11 cellular contexts compared by ENCODE assay signal in genomic region chr11:76615950-76616349, GRCh38. TPM values are rescaled to one million over a fixed set of nuclear protein-coding genes. Genes with fewer than 3 reads are reported as not detected.
DNase-seq lines count a peak whose midpoint lies in the region; ATAC-seq and TF ChIP-seq lines count a peak whose summit lies in the region.
"Had no signal": no experiment of that assay in that cellular context is flagged by ENCODE, and none has a peak within 500 bp of the region (broad histone marks: within the 10 kb centered on the region; RNA-seq: fewer than 3 reads in every experiment).

No MANE protein-coding gene starts in this region.

- H2AFZ ChIP-seq in hepatocyte, result no peak overlapping the region

- H3K27ac ChIP-seq in brain microvascular endothelial cell, result peak overlapping the region; percentile 11
- H3K27ac ChIP-seq in hepatocyte, result peak overlapping the region; percentile 31
- H3K27ac ChIP-seq in stomach smooth muscle (ENCODE audit: low read length), result peak overlapping the region; percentile 41
- H3K27ac ChIP-seq: cardiac muscle cell had no signal

- no peaks in the 10 kb centered on the region for H3K27me3 ChIP-seq in brain microvascular endothelial cell (replicated peaks)
- H3K27me3 ChIP-seq in hepatocyte, result no peaks in the 10 kb centered on the region
- H3K27me3 ChIP-seq in stomach smooth muscle (ENCODE audit: control insufficient read depth in 1 of 2, insufficient read depth in 2 of 2, low read length in 2 of 2), result no peaks in the 10 kb centered on the region
- H3K27me3 ChIP-seq: cardiac muscle cell had no signal

- TF ChIP-seq CTCF in LNCaP clone FGC (IDR thresholded peaks at IDR 0.05; ENCODE audit: control insufficient read depth, extremely low read depth, insufficient read depth) (no peak), brain microvascular endothelial cell (IDR thresholded peaks at IDR 0.05; ENCODE audit: low read depth, low read length, missing control alignments) (no peak), hepatocyte (IDR thresholded peaks at IDR 0.05; ENCODE audit: poor library complexity) (no peak)

- H3K36me3 ChIP-seq in brain microvascular endothelial cell (replicated peaks), result no peaks in the 10 kb centered on the region
- H3K36me3 ChIP-seq in hepatocyte (replicated peaks; ENCODE audit: insufficient read depth, low read depth), result no peaks in the 10 kb centered on the region
- no peaks in the 10 kb centered on the region for H3K36me3 ChIP-seq in stomach smooth muscle (ENCODE audit: control insufficient read depth in 2 of 2, insufficient read depth in 2 of 2, low read length in 2 of 2)
- H3K36me3 ChIP-seq: cardiac muscle cell had no signal

- DNase-seq in LNCaP clone FGC (ENCODE audit: low read depth) (peak; percentile 8), brain microvascular endothelial cell (peak; percentile 53), hepatocyte (ENCODE audit: low spot score) (no peak), DMS153 treated with DMSO at 0.1 percent for 48 hours (lab: John Stamatoyannopoulos, UW; ENCODE audit: unreplicated experiment) (no peak)
- DNase-seq: activated CD4-positive, alpha-beta T cell treated with anti-CD3 and anti-CD28 coated beads, Interleukin-2, amount 50 U/mL, for 4 hours; immature natural killer cell had no signal

- no peaks in the 10 kb centered on the region for H4K20me1 ChIP-seq in hepatocyte (ENCODE audit: insufficient read depth, poor library complexity, severe bottlenecking)

- H3K4me2 ChIP-seq in hepatocyte, result no peak overlapping the region

- no peaks in the 10 kb centered on the region for H3K9me3 ChIP-seq in hepatocyte (ENCODE audit: low read depth)
- no peaks in the 10 kb centered on the region for H3K9me3 ChIP-seq in stomach smooth muscle (ENCODE audit: control insufficient read depth in 2 of 2, low read length in 2 of 2)

- H3K9ac ChIP-seq in stomach smooth muscle (ENCODE audit: low read length in 2 of 2), result no peak overlapping the region

- peaks cover 3% of the 10 kb centered on the region for H3K4me1 ChIP-seq in hepatocyte (ENCODE audit: insufficient read depth)
- H3K4me1 ChIP-seq in stomach smooth muscle (ENCODE audit: control insufficient read depth, insufficient read depth, low read length), result peaks cover 18% of the 10 kb centered on the region

- ATAC-seq in GM21529 (IDR thresholded peaks at IDR 0.05; ENCODE audit: unreplicated experiment) (no peak), HG02642 (IDR thresholded peaks at IDR 0.05; ENCODE audit: poor library complexity, unreplicated experiment) (no peak), HG02610 (IDR thresholded peaks at IDR 0.05; ENCODE audit: unreplicated experiment) (no peak)

- 76% methylated on average over 4 of the region's 4 CpGs for WGBS in hepatocyte (ENCODE audit: low lambda C conversion rate, missing lambda C conversion rate)

- H3K79me2 ChIP-seq in hepatocyte, result no peaks in the 10 kb centered on the region

- H3K4me3 ChIP-seq in LNCaP clone FGC (ENCODE audit: low read depth, low read length), result no peak overlapping the region
- H3K4me3 ChIP-seq in brain microvascular endothelial cell (ENCODE audit: low read depth, low read length), result no peak overlapping the region
- H3K4me3 ChIP-seq in hepatocyte, result no peak overlapping the region
- H3K4me3 ChIP-seq in stomach smooth muscle (ENCODE audit: low read length in 2 of 2), result no peak overlapping the region
- H3K4me3 ChIP-seq: cardiac muscle cell had no signal

- no peaks in the 10 kb centered on the region for H3K9me2 ChIP-seq in hepatocyte (replicated peaks; ENCODE audit: insufficient read depth)

- in situ Hi-C loops in brain microvascular endothelial cell (cut with HindIII; ENCODE audit: low pct_ligation_motif_present, low sequenced_read_pairs), result no loop called here

RNA-seq across cellular contexts. Expression of gene LRRC32, which starts 54.6 kb away (rescaled TPM):
- 14.7 and 25.5 TPM in 2 replicates for total RNA-seq in hepatocyte
- polyA plus RNA-seq in hepatocyte, result 75.2 and 80.4 TPM in 2 replicates

Comparison
In these comparisons a context has a peak if more than half of its experiments do, and no peak if none do; other contexts are left out.
1. DNase-seq: peak in LNCaP clone FGC (single experiment) and brain microvascular endothelial cell (single experiment); none in hepatocyte (single experiment) and DMS153 treated with DMSO at 0.1 percent for 48 hours (single experiment).
2. Peak in every context shown above with its lines, with median percentiles within 50 percentile points of each other: H3K27ac ChIP-seq.